1 cellular context compared by ENCODE assay signal in the genomic region with DNA sequence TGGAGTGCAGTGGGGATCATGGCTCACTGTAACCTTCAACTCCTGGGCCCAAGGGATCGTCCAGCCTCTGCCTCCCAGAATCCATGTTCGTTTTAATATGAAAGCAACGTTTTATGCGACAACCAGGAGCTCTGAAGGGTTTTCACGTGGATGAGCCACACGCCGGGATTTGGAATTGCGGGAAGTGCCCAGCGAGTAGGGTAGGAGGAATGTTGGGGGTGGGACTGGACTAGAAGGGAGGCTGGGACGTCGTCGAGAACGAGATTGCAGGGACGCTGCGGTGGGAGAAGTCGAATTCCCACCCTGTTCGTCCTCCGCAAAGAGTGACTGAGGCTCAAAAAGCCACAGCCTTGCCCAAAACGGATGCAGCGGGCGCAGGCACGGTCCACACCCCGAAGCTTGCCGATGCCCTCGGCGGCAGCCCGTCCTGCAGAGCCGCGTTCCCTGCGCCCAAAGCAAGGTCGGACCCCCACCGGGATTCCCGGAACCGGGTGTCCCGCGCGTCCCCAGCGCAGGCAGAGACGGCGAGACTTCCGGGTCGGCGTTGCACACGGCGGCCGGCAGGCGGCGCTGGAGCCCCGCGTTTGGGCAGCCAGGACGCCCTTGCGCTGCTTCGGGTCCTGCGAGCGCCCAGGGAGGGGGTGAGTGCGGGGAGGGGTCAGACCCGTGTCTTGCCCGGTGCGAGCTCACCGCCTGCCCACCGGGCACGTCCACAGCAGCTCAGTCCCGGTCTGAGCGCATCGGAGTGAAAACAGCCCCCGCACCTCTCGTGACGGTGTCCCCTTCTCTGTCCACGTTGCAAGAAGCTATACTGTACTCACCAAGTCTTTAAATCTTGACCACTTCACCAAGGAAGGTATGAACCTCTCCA.
TF ChIP-seq lines count a peak whose summit lies in the region.

No MANE protein-coding gene starts in this region.

TF ChIP-seq in HepG2, 621 proteins besides CTCF, POLR2A, EP300 and RAD21 (continued from another document and continues in another):
- TF ChIP-seq, protein P1, sequence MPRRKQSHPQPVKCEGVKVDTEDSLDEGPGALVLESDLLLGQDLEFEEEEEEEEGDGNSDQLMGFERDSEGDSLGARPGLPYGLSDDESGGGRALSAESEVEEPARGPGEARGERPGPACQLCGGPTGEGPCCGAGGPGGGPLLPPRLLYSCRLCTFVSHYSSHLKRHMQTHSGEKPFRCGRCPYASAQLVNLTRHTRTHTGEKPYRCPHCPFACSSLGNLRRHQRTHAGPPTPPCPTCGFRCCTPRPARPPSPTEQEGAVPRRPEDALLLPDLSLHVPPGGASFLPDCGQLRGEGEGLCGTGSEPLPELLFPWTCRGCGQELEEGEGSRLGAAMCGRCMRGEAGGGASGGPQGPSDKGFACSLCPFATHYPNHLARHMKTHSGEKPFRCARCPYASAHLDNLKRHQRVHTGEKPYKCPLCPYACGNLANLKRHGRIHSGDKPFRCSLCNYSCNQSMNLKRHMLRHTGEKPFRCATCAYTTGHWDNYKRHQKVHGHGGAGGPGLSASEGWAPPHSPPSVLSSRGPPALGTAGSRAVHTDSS (CRISPR knock-in tag; conservative IDR thresholded peaks at IDR 0.05) = peak; percentile 94
- TF ChIP-seq, protein P2, sequence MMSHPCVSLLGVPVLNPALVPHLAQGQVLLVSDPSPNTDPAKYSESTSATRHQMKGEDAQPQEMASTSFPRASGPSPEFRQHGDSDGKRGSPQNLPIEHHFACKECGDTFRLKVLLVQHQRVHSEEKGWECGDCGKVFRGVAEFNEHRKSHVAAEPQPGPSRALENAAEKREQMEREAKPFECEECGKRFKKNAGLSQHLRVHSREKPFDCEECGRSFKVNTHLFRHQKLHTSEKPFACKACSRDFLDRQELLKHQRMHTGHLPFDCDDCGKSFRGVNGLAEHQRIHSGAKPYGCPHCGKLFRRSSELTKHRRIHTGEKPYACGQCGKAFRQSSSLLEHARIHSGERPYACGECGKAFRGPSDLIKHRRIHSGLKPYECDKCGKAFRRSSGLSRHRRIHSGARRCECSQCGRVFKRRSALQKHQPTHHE (CRISPR knock-in tag; IDR thresholded peaks at IDR 0.05; ENCODE audit: borderline replicate concordance) = peak; percentile 97; the same call in 1 of the 2 replicates
- TF ChIP-seq ZBTB7A (CRISPR knock-in tag; IDR thresholded peaks at IDR 0.05) (peak; percentile 97), NFE2L2 (IDR thresholded peaks at IDR 0.05; ENCODE audit: low read length) (no peak), ATF7-NPFF (CRISPR knock-in tag; IDR thresholded peaks at IDR 0.05; ENCODE audit: low read depth) (peak; percentile 98), EED (CRISPR knock-in tag; IDR thresholded peaks at IDR 0.05) (peak; percentile 99; the same call in 1 of the 2 replicates), KLF6 (CRISPR knock-in tag; IDR thresholded peaks at IDR 0.05) (peak; percentile 82), ZFP36L1 (CRISPR knock-in tag; IDR thresholded peaks at IDR 0.05) (peak; percentile 89), ZNF7 (CRISPR knock-in tag; IDR thresholded peaks at IDR 0.05) (0 out of 2 replicates have a peak, but pooled peaks have one; percentile 9), NFKBIZ (CRISPR knock-in tag; IDR thresholded peaks at IDR 0.05) (peak; percentile 94; the same call in 1 of the 2 replicates), HNRNPUL1 (IDR thresholded peaks at IDR 0.05; ENCODE audit: low read depth, low read length) (no peak), ZNF713 (CRISPR knock-in tag; IDR thresholded peaks at IDR 0.05) (peak; percentile 99), NR3C1 (CRISPR knock-in tag; IDR thresholded peaks at IDR 0.05) (no peak), ZNF282 (IDR thresholded peaks at IDR 0.05; ENCODE audit: partially characterized antibody) (no peak), ZSCAN29 (CRISPR knock-in tag; conservative IDR thresholded peaks at IDR 0.05) (peak; percentile 84; the same call in 1 of the 2 replicates), BRCA1 (CRISPR knock-in tag; IDR thresholded peaks at IDR 0.05) (peak; percentile 87), ZNF577 (CRISPR knock-in tag; IDR thresholded peaks at IDR 0.05; ENCODE audit: borderline replicate concordance, low read depth) (no peak), DNMT1 (CRISPR knock-in tag; IDR thresholded peaks at IDR 0.05) (peak; percentile 93), GZF1 (CRISPR knock-in tag; IDR thresholded peaks at IDR 0.05) (no peak; the same call in 1 of the 2 replicates), ZNF34 (CRISPR knock-in tag; IDR thresholded peaks at IDR 0.05; ENCODE audit: borderline replicate concordance) (peak; percentile 67; the same call in 1 of the 2 replicates), KAT2B (IDR thresholded peaks at IDR 0.05; ENCODE audit: borderline replicate concordance, low read depth, low read length) (no peak), ZZZ3 (CRISPR knock-in tag; IDR thresholded peaks at IDR 0.05; ENCODE audit: borderline replicate concordance) (peak; percentile 59; the same call in 1 of the 2 replicates), NRL (CRISPR knock-in tag; IDR thresholded peaks at IDR 0.05; ENCODE audit: borderline replicate concordance) (peak; percentile 98), SUZ12 (IDR thresholded peaks at IDR 0.05; ENCODE audit: low read depth, low read length) (peak; percentile 26; the same call in 1 of the 2 replicates), GLI4 (CRISPR knock-in tag; IDR thresholded peaks at IDR 0.05; ENCODE audit: borderline replicate concordance) (peak; percentile 79), SP140L (CRISPR knock-in tag; IDR thresholded peaks at IDR 0.05; ENCODE audit: borderline replicate concordance) (no peak)
- TF ChIP-seq, protein P3, sequence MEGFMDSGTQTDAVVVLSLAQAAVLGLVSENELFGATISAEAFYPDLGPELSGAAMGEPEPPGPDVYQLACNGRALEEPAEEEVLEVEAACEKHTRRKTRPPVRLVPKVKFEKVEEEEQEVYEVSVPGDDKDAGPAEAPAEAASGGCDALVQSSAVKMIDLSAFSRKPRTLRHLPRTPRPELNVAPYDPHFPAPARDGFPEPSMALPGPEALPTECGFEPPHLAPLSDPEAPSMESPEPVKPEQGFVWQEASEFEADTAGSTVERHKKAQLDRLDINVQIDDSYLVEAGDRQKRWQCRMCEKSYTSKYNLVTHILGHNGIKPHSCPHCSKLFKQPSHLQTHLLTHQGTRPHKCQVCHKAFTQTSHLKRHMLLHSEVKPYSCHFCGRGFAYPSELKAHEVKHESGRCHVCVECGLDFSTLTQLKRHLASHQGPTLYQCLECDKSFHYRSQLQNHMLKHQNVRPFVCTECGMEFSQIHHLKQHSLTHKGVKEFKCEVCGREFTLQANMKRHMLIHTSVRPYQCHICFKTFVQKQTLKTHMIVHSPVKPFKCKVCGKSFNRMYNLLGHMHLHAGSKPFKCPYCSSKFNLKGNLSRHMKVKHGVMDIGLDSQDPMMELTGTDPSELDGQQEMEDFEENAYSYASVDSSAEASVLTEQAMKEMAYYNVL (CRISPR knock-in tag; IDR thresholded peaks at IDR 0.05; ENCODE audit: borderline replicate concordance) = peak; percentile 94
- TF ChIP-seq, protein P4, sequence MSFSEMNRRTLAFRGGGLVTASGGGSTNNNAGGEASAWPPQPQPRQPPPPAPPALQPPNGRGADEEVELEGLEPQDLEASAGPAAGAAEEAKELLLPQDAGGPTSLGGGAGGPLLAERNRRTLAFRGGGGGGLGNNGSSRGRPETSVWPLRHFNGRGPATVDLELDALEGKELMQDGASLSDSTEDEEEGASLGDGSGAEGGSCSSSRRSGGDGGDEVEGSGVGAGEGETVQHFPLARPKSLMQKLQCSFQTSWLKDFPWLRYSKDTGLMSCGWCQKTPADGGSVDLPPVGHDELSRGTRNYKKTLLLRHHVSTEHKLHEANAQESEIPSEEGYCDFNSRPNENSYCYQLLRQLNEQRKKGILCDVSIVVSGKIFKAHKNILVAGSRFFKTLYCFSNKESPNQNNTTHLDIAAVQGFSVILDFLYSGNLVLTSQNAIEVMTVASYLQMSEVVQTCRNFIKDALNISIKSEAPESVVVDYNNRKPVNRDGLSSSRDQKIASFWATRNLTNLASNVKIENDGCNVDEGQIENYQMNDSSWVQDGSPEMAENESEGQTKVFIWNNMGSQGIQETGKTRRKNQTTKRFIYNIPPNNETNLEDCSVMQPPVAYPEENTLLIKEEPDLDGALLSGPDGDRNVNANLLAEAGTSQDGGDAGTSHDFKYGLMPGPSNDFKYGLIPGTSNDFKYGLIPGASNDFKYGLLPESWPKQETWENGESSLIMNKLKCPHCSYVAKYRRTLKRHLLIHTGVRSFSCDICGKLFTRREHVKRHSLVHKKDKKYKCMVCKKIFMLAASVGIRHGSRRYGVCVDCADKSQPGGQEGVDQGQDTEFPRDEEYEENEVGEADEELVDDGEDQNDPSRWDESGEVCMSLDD (CRISPR knock-in tag; IDR thresholded peaks at IDR 0.05; ENCODE audit: borderline replicate concordance) = 0 out of 2 replicates have a peak, but pooled peaks have one; percentile 69
- TF ChIP-seq, protein P5, sequence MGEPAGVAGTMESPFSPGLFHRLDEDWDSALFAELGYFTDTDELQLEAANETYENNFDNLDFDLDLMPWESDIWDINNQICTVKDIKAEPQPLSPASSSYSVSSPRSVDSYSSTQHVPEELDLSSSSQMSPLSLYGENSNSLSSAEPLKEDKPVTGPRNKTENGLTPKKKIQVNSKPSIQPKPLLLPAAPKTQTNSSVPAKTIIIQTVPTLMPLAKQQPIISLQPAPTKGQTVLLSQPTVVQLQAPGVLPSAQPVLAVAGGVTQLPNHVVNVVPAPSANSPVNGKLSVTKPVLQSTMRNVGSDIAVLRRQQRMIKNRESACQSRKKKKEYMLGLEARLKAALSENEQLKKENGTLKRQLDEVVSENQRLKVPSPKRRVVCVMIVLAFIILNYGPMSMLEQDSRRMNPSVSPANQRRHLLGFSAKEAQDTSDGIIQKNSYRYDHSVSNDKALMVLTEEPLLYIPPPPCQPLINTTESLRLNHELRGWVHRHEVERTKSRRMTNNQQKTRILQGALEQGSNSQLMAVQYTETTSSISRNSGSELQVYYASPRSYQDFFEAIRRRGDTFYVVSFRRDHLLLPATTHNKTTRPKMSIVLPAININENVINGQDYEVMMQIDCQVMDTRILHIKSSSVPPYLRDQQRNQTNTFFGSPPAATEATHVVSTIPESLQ (CRISPR knock-in tag; conservative IDR thresholded peaks at IDR 0.05) = no peak; the same call in 1 of the 2 replicates
- TF ChIP-seq, protein P6, sequence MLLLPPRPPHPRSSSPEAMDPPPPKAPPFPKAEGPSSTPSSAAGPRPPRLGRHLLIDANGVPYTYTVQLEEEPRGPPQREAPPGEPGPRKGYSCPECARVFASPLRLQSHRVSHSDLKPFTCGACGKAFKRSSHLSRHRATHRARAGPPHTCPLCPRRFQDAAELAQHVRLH (CRISPR knock-in tag; IDR thresholded peaks at IDR 0.05; ENCODE audit: borderline replicate concordance, low read depth) = peak; percentile 93
- TF ChIP-seq, protein P7, sequence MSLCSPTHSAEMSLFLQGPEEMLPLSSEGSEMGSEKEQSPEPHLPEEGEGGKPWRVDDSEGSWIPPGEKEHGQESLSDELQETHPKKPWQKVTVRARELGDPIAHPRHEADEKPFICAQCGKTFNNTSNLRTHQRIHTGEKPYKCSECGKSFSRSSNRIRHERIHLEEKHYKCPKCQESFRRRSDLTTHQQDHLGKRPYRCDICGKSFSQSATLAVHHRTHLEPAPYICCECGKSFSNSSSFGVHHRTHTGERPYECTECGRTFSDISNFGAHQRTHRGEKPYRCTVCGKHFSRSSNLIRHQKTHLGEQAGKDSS (CRISPR knock-in tag; IDR thresholded peaks at IDR 0.05; ENCODE audit: borderline replicate concordance, low read depth) = peak; percentile 78; the same call in 1 of the 2 replicates
- TF ChIP-seq, protein P8, sequence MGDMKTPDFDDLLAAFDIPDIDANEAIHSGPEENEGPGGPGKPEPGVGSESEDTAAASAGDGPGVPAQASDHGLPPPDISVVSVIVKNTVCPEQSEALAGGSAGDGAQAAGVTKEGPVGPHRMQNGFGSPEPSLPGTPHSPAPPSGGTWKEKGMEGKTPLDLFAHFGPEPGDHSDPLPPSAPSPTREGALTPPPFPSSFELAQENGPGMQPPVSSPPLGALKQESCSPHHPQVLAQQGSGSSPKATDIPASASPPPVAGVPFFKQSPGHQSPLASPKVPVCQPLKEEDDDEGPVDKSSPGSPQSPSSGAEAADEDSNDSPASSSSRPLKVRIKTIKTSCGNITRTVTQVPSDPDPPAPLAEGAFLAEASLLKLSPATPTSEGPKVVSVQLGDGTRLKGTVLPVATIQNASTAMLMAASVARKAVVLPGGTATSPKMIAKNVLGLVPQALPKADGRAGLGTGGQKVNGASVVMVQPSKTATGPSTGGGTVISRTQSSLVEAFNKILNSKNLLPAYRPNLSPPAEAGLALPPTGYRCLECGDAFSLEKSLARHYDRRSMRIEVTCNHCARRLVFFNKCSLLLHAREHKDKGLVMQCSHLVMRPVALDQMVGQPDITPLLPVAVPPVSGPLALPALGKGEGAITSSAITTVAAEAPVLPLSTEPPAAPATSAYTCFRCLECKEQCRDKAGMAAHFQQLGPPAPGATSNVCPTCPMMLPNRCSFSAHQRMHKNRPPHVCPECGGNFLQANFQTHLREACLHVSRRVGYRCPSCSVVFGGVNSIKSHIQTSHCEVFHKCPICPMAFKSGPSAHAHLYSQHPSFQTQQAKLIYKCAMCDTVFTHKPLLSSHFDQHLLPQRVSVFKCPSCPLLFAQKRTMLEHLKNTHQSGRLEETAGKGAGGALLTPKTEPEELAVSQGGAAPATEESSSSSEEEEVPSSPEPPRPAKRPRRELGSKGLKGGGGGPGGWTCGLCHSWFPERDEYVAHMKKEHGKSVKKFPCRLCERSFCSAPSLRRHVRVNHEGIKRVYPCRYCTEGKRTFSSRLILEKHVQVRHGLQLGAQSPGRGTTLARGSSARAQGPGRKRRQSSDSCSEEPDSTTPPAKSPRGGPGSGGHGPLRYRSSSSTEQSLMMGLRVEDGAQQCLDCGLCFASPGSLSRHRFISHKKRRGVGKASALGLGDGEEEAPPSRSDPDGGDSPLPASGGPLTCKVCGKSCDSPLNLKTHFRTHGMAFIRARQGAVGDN (CRISPR knock-in tag; IDR thresholded peaks at IDR 0.05) = peak; percentile 98
- TF ChIP-seq, protein P9, sequence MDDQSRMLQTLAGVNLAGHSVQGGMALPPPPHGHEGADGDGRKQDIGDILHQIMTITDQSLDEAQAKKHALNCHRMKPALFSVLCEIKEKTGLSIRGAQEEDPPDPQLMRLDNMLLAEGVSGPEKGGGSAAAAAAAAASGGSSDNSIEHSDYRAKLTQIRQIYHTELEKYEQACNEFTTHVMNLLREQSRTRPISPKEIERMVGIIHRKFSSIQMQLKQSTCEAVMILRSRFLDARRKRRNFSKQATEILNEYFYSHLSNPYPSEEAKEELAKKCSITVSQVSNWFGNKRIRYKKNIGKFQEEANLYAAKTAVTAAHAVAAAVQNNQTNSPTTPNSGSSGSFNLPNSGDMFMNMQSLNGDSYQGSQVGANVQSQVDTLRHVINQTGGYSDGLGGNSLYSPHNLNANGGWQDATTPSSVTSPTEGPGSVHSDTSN (CRISPR knock-in tag; IDR thresholded peaks at IDR 0.05; ENCODE audit: borderline replicate concordance) = no peak
- TF ChIP-seq, protein P10, sequence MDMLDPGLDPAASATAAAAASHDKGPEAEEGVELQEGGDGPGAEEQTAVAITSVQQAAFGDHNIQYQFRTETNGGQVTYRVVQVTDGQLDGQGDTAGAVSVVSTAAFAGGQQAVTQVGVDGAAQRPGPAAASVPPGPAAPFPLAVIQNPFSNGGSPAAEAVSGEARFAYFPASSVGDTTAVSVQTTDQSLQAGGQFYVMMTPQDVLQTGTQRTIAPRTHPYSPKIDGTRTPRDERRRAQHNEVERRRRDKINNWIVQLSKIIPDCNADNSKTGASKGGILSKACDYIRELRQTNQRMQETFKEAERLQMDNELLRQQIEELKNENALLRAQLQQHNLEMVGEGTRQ (IDR thresholded peaks at IDR 0.05; ENCODE audit: low read depth, low read length) = no peak
- TF ChIP-seq, protein P10 (CRISPR knock-in tag; IDR thresholded peaks at IDR 0.05; ENCODE audit: borderline replicate concordance) = no peak; the same call in 1 of the 2 replicates
